In genomic region chr1:39266792-39267191, GRCh38 we compare ENCODE assay signal across 1 cellular context.
TF ChIP-seq lines count a peak whose summit lies in the region.

No MANE protein-coding gene starts in this region.

TF ChIP-seq in WTC11, 78 proteins besides CTCF, POLR2A, EP300 and RAD21 (continued from another document):
- TF ChIP-seq ATF2 (CRISPR knock-in tag; IDR thresholded peaks at IDR 0.05; ENCODE audit: borderline replicate concordance, low read depth), result no peak
- no peak for TF ChIP-seq NR1H2 (CRISPR knock-in tag; IDR thresholded peaks at IDR 0.05)
- no peak for TF ChIP-seq USF2 (CRISPR knock-in tag; IDR thresholded peaks at IDR 0.05)
- no peak for TF ChIP-seq ZNF281 (CRISPR knock-in tag; IDR thresholded peaks at IDR 0.05)
- TF ChIP-seq KAT7 (CRISPR knock-in tag; IDR thresholded peaks at IDR 0.05; ENCODE audit: borderline replicate concordance), result no peak
- TF ChIP-seq ELF4 (CRISPR knock-in tag; IDR thresholded peaks at IDR 0.05; ENCODE audit: low read depth), result no peak
- TF ChIP-seq ZNF425 (CRISPR knock-in tag; conservative IDR thresholded peaks at IDR 0.05), result no peak
- TF ChIP-seq PREB (CRISPR knock-in tag; IDR thresholded peaks at IDR 0.05; ENCODE audit: borderline replicate concordance), result no peak
- TF ChIP-seq E2F5 (CRISPR knock-in tag; IDR thresholded peaks at IDR 0.05), result no peak
- TF ChIP-seq STAT6 (CRISPR knock-in tag; conservative IDR thresholded peaks at IDR 0.05; ENCODE audit: low read depth), result no peak
- no peak for TF ChIP-seq ZSCAN18 (CRISPR knock-in tag; IDR thresholded peaks at IDR 0.05)
- TF ChIP-seq PRRX2 (CRISPR knock-in tag; IDR thresholded peaks at IDR 0.05), result no peak
- TF ChIP-seq MAX (CRISPR knock-in tag; IDR thresholded peaks at IDR 0.05), result no peak
- no peak for TF ChIP-seq IRF2 (CRISPR knock-in tag; IDR thresholded peaks at IDR 0.05; ENCODE audit: borderline replicate concordance, low read depth)
- TF ChIP-seq AR (CRISPR knock-in tag; IDR thresholded peaks at IDR 0.05), result no peak
